8 cellular contexts compared by ENCODE assay signal in the genomic region with DNA sequence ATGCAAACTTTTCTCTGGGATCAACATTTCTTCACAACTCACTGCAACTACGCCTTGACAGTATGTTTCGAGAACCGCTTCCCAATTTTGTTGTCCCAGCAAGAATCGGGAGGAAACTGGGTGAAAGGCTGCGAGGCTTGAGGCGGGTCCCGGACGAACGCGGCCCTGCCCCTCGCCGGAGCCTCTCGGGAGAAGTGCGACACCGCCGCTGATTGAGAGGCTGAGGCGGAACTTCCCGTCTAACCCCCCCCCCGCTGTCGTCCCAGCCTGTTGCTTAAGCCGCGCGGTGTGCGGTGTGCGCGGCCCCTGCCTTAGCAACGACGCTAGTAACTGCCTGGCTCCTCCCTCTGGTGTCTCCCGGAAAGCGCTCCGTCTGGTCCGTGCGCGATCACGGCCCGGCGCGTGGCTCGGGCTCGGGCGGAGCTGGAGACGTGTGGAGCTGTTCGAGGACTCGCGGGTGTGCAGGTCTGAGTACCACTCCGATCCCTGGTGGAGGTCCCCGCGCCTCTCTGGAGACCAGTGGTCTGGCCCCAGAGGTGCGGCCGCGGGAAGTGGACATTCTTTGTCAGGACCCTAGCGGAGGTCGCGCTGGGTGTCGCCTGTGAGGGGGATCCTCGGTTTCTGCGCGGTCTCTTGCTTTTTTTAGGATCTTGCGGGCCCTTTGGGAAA. TPM values are rescaled to one million over a fixed set of nuclear protein-coding genes. Genes with fewer than 3 reads are reported as not detected.
DNase-seq lines count a peak whose midpoint lies in the region; ATAC-seq and TF ChIP-seq lines count a peak whose summit lies in the region.

A gene with protein sequence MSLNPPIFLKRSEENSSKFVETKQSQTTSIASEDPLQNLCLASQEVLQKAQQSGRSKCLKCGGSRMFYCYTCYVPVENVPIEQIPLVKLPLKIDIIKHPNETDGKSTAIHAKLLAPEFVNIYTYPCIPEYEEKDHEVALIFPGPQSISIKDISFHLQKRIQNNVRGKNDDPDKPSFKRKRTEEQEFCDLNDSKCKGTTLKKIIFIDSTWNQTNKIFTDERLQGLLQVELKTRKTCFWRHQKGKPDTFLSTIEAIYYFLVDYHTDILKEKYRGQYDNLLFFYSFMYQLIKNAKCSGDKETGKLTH (plus strand): TSS at position 391 of the 669 bp plus-strand sequence. CDS start 4,120 bp downstream, outside the sequence.
A gene with protein sequence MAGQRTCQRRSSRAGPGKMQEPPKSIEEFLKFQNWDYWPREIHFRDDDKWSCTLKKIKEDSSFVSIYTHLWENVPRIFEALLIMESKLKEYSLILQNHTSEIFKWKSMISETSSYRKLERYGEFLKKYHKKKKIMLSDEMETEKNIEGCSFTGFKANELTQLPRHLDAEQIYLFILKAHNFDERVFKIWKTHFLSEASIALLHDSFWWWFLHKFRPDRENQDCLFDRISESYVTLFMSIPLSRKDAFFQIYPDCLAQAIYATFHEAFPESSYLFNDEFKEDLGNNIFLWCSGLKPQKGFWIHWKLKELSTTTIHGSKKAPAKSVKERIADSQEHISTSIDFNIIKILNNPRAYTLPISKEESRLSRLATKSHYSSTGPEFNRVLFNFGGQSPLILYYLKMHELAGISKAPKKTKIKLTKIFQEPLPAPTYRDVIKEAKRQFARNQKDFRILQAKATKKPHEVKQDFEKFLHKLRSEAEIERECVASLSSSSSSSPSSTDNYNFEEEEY (minus strand): TSS at position 161 of the 669 bp plus-strand sequence. CDS start 5,647 bp downstream, outside the sequence.

- H3K27me3 ChIP-seq in GM06990 (replicated peaks; ENCODE audit: control insufficient read depth, insufficient read depth, low read length) = no peaks in the 10 kb centered on the region

- H3K27ac ChIP-seq in temporal lobe (ENCODE audit: low read depth, low read length) = peak within 1 kb of the TSS; percentile 83

- peak within 1 kb of the TSS; percentile 87 for H3K4me3 ChIP-seq in GM06990 (replicated peaks; ENCODE audit: low read depth, low read length)
- H3K4me3 ChIP-seq in NB4 (ENCODE audit: low read depth, low read length) = peak within 1 kb of the TSS; percentile 87

- DNase-seq in GM06990 (ENCODE audit: extremely low read depth, insufficient read length) (peak; percentile 99), NB4 (ENCODE audit: low read depth) (peak; percentile 99), SK-N-DZ (ENCODE audit: low spot score) (peak; percentile 96), glomerular endothelial cell (ENCODE audit: extremely low read depth, low read depth, low spot score) (peak; percentile 77), occipital lobe (lab: John Stamatoyannopoulos, UW) (peak; percentile 96)
- peak; percentile 91 for DNase-seq in activated naive CD4-positive, alpha-beta T cell treated with anti-CD3 and anti-CD28 coated beads, Interleukin-2, amount 50 U/mL, for 16 hours

- TF ChIP-seq CTCF in GM06990 (IDR thresholded peaks at IDR 0.05; ENCODE audit: insufficient read depth, low read length, poor library complexity, severe bottlenecking) (peak; percentile 4), NB4 (IDR thresholded peaks at IDR 0.05; ENCODE audit: low read depth, low read length) (no peak)

- peak; percentile 99 for ATAC-seq in HG02571 (IDR thresholded peaks at IDR 0.05; ENCODE audit: unreplicated experiment)

- H3K36me3 ChIP-seq in GM06990 (ENCODE audit: control insufficient read depth, insufficient read depth, low read length) = no peaks in the 10 kb centered on the region; the same call in 1 of the 2 replicates

- TF ChIP-seq POLR2A in NB4 (IDR thresholded peaks at IDR 0.05; ENCODE audit: extremely low read depth, insufficient read length) = peak; percentile 95

RNA-seq across cellular contexts. Expression of the first gene that starts in this region (rescaled TPM):
- 15.8 and 21.4 TPM in 2 replicates for polyA plus RNA-seq in SK-N-DZ (2014; cell fraction: cytosol; rRNA removed)
- 13.3 and 17.1 TPM in 2 replicates for polyA plus RNA-seq in SK-N-DZ (2014; cell fraction: nucleus; rRNA removed)
- total RNA-seq in glomerular endothelial cell (8.6 and 12.6 TPM in 2 replicates), occipital lobe (42.3 TPM), temporal lobe (17.7 TPM)

RNA-seq across cellular contexts. Expression of the second gene that starts in this region (rescaled TPM):
- 11.7 and 21.6 TPM in 2 replicates for polyA plus RNA-seq in SK-N-DZ (2014; cell fraction: cytosol; rRNA removed)
- polyA plus RNA-seq in SK-N-DZ (2014; cell fraction: nucleus; rRNA removed) = 11.9 and 16.4 TPM in 2 replicates
- total RNA-seq in glomerular endothelial cell (4.7 and 5.2 TPM in 2 replicates), occipital lobe (7.3 TPM), temporal lobe (3.7 TPM)

Comparison
In these comparisons a context has a peak if more than half of its experiments do, and no peak if none do; other contexts are left out.
1. Peak in every context shown above with its lines: DNase-seq, ATAC-seq, H3K4me3 ChIP-seq and H3K27ac ChIP-seq.